ENCODE assay signal across 20 cellular contexts in genomic region chr11:107370390-107370789, GRCh38.
DNase-seq lines count a peak whose midpoint lies in the region; ATAC-seq and TF ChIP-seq lines count a peak whose summit lies in the region.
"Had no signal": no experiment of that assay in that cellular context is flagged by ENCODE, and none has a peak within 500 bp of the region (broad histone marks: within the 10 kb centered on the region; RNA-seq: fewer than 3 reads in every experiment).

No MANE protein-coding gene starts in this region.

- H3K9ac ChIP-seq in Karpas-422 (ENCODE audit: low read length): no peak overlapping the region

- DNase-seq in amniotic epithelial cell (ENCODE audit: low read depth): peak; percentile 41
- DNase-seq in foreskin keratinocyte: no peak
- DNase-seq in activated naive CD8-positive, alpha-beta T cell treated with anti-CD3 and anti-CD28 coated beads, Interleukin-2, amount 50 U/mL, for 24 hours: no peak
- DNase-seq in activated T-helper 1 cell treated with anti-CD3 and anti-CD28 coated beads, Interleukin-12 subunit alpha, Interleukin-12 subunit beta, Interleukin-2, Interleukin-4 antibody, amounts not matched to agents 30 ng/mL and 10 ng/mL and 1 ng/mL, durations not matched to agents 14 hours and 24 hours and 36 hours (ENCODE audit: low spot score): no peak
- no peak for DNase-seq in cerebellar cortex (ENCODE audit: low spot score)
- no peak for DNase-seq in Karpas-422
- DNase-seq: activated CD8-positive, alpha-beta T cell treated with anti-CD3 and anti-CD28 coated beads, Interleukin-2, amount 10 ng/mL, durations not matched to agents 7 days and 5 days; activated gamma-delta T cell; BE2C; DMS79 treated with DMSO at 0.1 percent for 48 hours; kidney; NCI-H510A treated with DMSO at 0.1 percent for 48 hours; stimulated activated naive CD8-positive, alpha-beta T cell treated with anti-CD3 and anti-CD28 coated beads, Interleukin-15, Interleukin-2, amounts not matched to agents 100 U/mL and 50 U/mL, for 24 hours; uterus had no signal

- H3K4me1 ChIP-seq in ACC112 (ENCODE audit: control insufficient read depth, insufficient read depth, low read length, unreplicated experiment): peaks cover 5% of the 10 kb centered on the region
- H3K4me1 ChIP-seq in foreskin keratinocyte: no peaks in the 10 kb centered on the region
- no peaks in the 10 kb centered on the region for H3K4me1 ChIP-seq in Karpas-422 (ENCODE audit: low read length)
- H3K4me1 ChIP-seq: BE2C, uterus had no signal

- intact Hi-C loops in activated T-helper 1 cell treated with anti-CD3 and anti-CD28 coated beads, Interleukin-12 subunit alpha, Interleukin-12 subunit beta, Interleukin-2, Interleukin-4 antibody, amounts not matched to agents 30 ng/mL and 10 ng/mL and 1 ng/mL, durations not matched to agents 14 hours and 24 hours and 36 hours (cut with micrococcal nuclease): no loop called here

- no peak overlapping the region for H3K27ac Mint-ChIP-seq in activated naive CD8-positive, alpha-beta T cell treated with anti-CD3 and anti-CD28 coated beads, Interleukin-2, amount 50 U/mL, for 24 hours
- no peak overlapping the region for H3K27ac Mint-ChIP-seq in activated T-helper 1 cell treated with anti-CD3 and anti-CD28 coated beads, Interleukin-12 subunit alpha, Interleukin-12 subunit beta, Interleukin-2, Interleukin-4 antibody, amounts not matched to agents 30 ng/mL and 10 ng/mL and 1 ng/mL, durations not matched to agents 14 hours and 24 hours and 36 hours
- H3K27ac Mint-ChIP-seq: activated CD8-positive, alpha-beta T cell treated with anti-CD3 and anti-CD28 coated beads, Interleukin-2, amount 10 ng/mL, durations not matched to agents 7 days and 5 days; IgD-negative memory B cell; mesothelial cell of epicardium had no signal

- H3K79me2 ChIP-seq in ACC112 (ENCODE audit: control insufficient read depth, insufficient read depth, low read length, unreplicated experiment) (no peaks in the 10 kb centered on the region), Karpas-422 (ENCODE audit: low read length) (peaks cover 44% of the 10 kb centered on the region)

- no peak overlapping the region for H3K4me3 ChIP-seq in ACC112 (ENCODE audit: low read depth, low read length)
- H3K4me3 ChIP-seq in Karpas-422 (ENCODE audit: low read length): no peak overlapping the region
- H3K4me3 ChIP-seq: ascending aorta, SK-N-MC, uterus had no signal

- peaks cover 11% of the 10 kb centered on the region for H3K36me3 Mint-ChIP-seq in activated naive CD8-positive, alpha-beta T cell treated with anti-CD3 and anti-CD28 coated beads, Interleukin-2, amount 50 U/mL, for 24 hours (ENCODE audit: low read depth)
- no peaks in the 10 kb centered on the region for H3K36me3 Mint-ChIP-seq in activated T-helper 1 cell treated with anti-CD3 and anti-CD28 coated beads, Interleukin-12 subunit alpha, Interleukin-12 subunit beta, Interleukin-2, Interleukin-4 antibody, amounts not matched to agents 30 ng/mL and 10 ng/mL and 1 ng/mL, durations not matched to agents 14 hours and 24 hours and 36 hours (ENCODE audit: low read depth)
- H3K36me3 Mint-ChIP-seq: mesothelial cell of epicardium had no signal

- peaks cover 13% of the 10 kb centered on the region for H3K4me1 Mint-ChIP-seq in activated naive CD8-positive, alpha-beta T cell treated with anti-CD3 and anti-CD28 coated beads, Interleukin-2, amount 50 U/mL, for 24 hours
- H3K4me1 Mint-ChIP-seq in activated T-helper 1 cell treated with anti-CD3 and anti-CD28 coated beads, Interleukin-12 subunit alpha, Interleukin-12 subunit beta, Interleukin-2, Interleukin-4 antibody, amounts not matched to agents 30 ng/mL and 10 ng/mL and 1 ng/mL, durations not matched to agents 14 hours and 24 hours and 36 hours (ENCODE audit: low read depth): no peaks in the 10 kb centered on the region
- H3K4me1 Mint-ChIP-seq: mesothelial cell of epicardium had no signal

- H3K9me3 ChIP-seq in Karpas-422 (ENCODE audit: low read length): no peaks in the 10 kb centered on the region
- H3K9me3 ChIP-seq: ascending aorta, BE2C, uterus had no signal

- H2AFZ ChIP-seq in ACC112 (ENCODE audit: low read length, unreplicated experiment) (no peak overlapping the region), Karpas-422 (ENCODE audit: low read length) (no peak overlapping the region)

- no peak for TF ChIP-seq CTCF in foreskin keratinocyte (conservative IDR thresholded peaks at IDR 0.05)

- no peak overlapping the region for H3K4me2 ChIP-seq in Karpas-422 (ENCODE audit: low read depth, low read length, poor library complexity, severe bottlenecking)

- no peaks in the 10 kb centered on the region for H3K9me2 ChIP-seq in Karpas-422 (replicated peaks; ENCODE audit: insufficient read depth, low read length)

- H3K27me3 Mint-ChIP-seq in activated naive CD8-positive, alpha-beta T cell treated with anti-CD3 and anti-CD28 coated beads, Interleukin-2, amount 50 U/mL, for 24 hours: no peaks in the 10 kb centered on the region
- no peaks in the 10 kb centered on the region for H3K27me3 Mint-ChIP-seq in activated T-helper 1 cell treated with anti-CD3 and anti-CD28 coated beads, Interleukin-12 subunit alpha, Interleukin-12 subunit beta, Interleukin-2, Interleukin-4 antibody, amounts not matched to agents 30 ng/mL and 10 ng/mL and 1 ng/mL, durations not matched to agents 14 hours and 24 hours and 36 hours (ENCODE audit: insufficient read depth)
- H3K27me3 Mint-ChIP-seq: IgD-negative memory B cell had no signal

- H3K4me3 Mint-ChIP-seq in activated naive CD8-positive, alpha-beta T cell treated with anti-CD3 and anti-CD28 coated beads, Interleukin-2, amount 50 U/mL, for 24 hours: no peak overlapping the region
- H3K4me3 Mint-ChIP-seq in activated T-helper 1 cell treated with anti-CD3 and anti-CD28 coated beads, Interleukin-12 subunit alpha, Interleukin-12 subunit beta, Interleukin-2, Interleukin-4 antibody, amounts not matched to agents 30 ng/mL and 10 ng/mL and 1 ng/mL, durations not matched to agents 14 hours and 24 hours and 36 hours: no peak overlapping the region
- H3K4me3 Mint-ChIP-seq: activated CD8-positive, alpha-beta T cell treated with anti-CD3 and anti-CD28 coated beads, Interleukin-2, amount 10 ng/mL, durations not matched to agents 7 days and 5 days; IgD-negative memory B cell; mesothelial cell of epicardium had no signal

- H3K36me3 ChIP-seq in ACC112 (ENCODE audit: insufficient read depth, low read length) (no peaks in the 10 kb centered on the region), Karpas-422 (ENCODE audit: insufficient read depth, low read length) (no peaks in the 10 kb centered on the region; the same call in 1 of the 2 replicates)
- H3K36me3 ChIP-seq: ascending aorta, BE2C, uterus had no signal

- peaks cover 3% of the 10 kb centered on the region for H3K9me3 Mint-ChIP-seq in activated naive CD8-positive, alpha-beta T cell treated with anti-CD3 and anti-CD28 coated beads, Interleukin-2, amount 50 U/mL, for 24 hours
- H3K9me3 Mint-ChIP-seq in activated T-helper 1 cell treated with anti-CD3 and anti-CD28 coated beads, Interleukin-12 subunit alpha, Interleukin-12 subunit beta, Interleukin-2, Interleukin-4 antibody, amounts not matched to agents 30 ng/mL and 10 ng/mL and 1 ng/mL, durations not matched to agents 14 hours and 24 hours and 36 hours: no peaks in the 10 kb centered on the region
- H3K9me3 Mint-ChIP-seq: mesothelial cell of epicardium had no signal

- no peaks in the 10 kb centered on the region for H4K20me1 ChIP-seq in Karpas-422 (ENCODE audit: insufficient read depth, low read depth, low read length)

- H3K27ac ChIP-seq in ACC112 (ENCODE audit: low read depth, low read length) (peak overlapping the region; percentile 26; the same call in 1 of the 2 replicates), foreskin keratinocyte (no peak overlapping the region), Karpas-422 (ENCODE audit: low read length) (no peak overlapping the region)
- H3K27ac ChIP-seq: ascending aorta, SK-N-MC had no signal

- ATAC-seq in GM18499 (IDR thresholded peaks at IDR 0.05; ENCODE audit: insufficient read depth, unreplicated experiment) (peak; percentile 77), foreskin keratinocyte (peak; percentile 32)
- ATAC-seq in activated naive CD8-positive, alpha-beta T cell treated with anti-CD3 and anti-CD28 coated beads, Interleukin-2, amount 50 U/mL, for 24 hours: no peak
- ATAC-seq: activated CD8-positive, alpha-beta T cell treated with anti-CD3 and anti-CD28 coated beads, Interleukin-2, amount 10 ng/mL, durations not matched to agents 7 days and 5 days; stimulated activated naive CD8-positive, alpha-beta T cell treated with anti-CD3 and anti-CD28 coated beads, Interleukin-15, Interleukin-2, amounts not matched to agents 100 U/mL and 50 U/mL, for 24 hours had no signal

- H3K27me3 ChIP-seq in ACC112 (ENCODE audit: insufficient read depth, low read length) (no peaks in the 10 kb centered on the region), foreskin keratinocyte (no peaks in the 10 kb centered on the region), Karpas-422 (ENCODE audit: low read length) (no peaks in the 10 kb centered on the region)
- H3K27me3 ChIP-seq: ascending aorta, BE2C, uterus had no signal
